1 cellular context compared by ENCODE assay signal in the genomic region with DNA sequence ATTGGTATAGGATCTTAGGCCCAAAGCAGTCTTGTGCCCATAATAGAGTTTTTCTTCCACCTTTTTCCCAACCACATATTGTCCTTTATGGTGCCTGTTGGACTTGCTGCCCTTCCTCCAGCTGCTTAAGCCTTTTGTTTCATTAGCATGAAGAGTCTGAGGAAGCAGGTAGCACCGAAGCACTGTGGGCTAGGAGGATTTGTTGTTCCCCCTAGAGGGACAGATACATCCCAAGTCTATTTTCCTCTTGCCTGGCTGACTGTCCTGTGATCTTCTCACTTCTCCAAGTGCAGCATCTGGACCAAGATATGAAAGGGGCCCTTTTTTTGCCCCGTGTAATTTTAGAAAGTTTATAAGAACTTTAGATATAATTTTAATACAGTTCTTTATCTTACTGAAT.
TF ChIP-seq lines count a peak whose summit lies in the region.

No MANE protein-coding gene starts in this region.

TF ChIP-seq in WTC11, 78 proteins besides CTCF, POLR2A, EP300 and RAD21 (continued from another document):
- TF ChIP-seq, protein P1, sequence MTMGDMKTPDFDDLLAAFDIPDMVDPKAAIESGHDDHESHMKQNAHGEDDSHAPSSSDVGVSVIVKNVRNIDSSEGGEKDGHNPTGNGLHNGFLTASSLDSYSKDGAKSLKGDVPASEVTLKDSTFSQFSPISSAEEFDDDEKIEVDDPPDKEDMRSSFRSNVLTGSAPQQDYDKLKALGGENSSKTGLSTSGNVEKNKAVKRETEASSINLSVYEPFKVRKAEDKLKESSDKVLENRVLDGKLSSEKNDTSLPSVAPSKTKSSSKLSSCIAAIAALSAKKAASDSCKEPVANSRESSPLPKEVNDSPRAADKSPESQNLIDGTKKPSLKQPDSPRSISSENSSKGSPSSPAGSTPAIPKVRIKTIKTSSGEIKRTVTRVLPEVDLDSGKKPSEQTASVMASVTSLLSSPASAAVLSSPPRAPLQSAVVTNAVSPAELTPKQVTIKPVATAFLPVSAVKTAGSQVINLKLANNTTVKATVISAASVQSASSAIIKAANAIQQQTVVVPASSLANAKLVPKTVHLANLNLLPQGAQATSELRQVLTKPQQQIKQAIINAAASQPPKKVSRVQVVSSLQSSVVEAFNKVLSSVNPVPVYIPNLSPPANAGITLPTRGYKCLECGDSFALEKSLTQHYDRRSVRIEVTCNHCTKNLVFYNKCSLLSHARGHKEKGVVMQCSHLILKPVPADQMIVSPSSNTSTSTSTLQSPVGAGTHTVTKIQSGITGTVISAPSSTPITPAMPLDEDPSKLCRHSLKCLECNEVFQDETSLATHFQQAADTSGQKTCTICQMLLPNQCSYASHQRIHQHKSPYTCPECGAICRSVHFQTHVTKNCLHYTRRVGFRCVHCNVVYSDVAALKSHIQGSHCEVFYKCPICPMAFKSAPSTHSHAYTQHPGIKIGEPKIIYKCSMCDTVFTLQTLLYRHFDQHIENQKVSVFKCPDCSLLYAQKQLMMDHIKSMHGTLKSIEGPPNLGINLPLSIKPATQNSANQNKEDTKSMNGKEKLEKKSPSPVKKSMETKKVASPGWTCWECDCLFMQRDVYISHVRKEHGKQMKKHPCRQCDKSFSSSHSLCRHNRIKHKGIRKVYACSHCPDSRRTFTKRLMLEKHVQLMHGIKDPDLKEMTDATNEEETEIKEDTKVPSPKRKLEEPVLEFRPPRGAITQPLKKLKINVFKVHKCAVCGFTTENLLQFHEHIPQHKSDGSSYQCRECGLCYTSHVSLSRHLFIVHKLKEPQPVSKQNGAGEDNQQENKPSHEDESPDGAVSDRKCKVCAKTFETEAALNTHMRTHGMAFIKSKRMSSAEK (CRISPR knock-in tag; IDR thresholded peaks at IDR 0.05; ENCODE audit: borderline replicate concordance), result no peak
- no peak for TF ChIP-seq CBFB (CRISPR knock-in tag; IDR thresholded peaks at IDR 0.05; ENCODE audit: low read depth)
- no peak for TF ChIP-seq ESRRA (CRISPR knock-in tag; IDR thresholded peaks at IDR 0.05; ENCODE audit: borderline replicate concordance)
